In the genomic region with DNA sequence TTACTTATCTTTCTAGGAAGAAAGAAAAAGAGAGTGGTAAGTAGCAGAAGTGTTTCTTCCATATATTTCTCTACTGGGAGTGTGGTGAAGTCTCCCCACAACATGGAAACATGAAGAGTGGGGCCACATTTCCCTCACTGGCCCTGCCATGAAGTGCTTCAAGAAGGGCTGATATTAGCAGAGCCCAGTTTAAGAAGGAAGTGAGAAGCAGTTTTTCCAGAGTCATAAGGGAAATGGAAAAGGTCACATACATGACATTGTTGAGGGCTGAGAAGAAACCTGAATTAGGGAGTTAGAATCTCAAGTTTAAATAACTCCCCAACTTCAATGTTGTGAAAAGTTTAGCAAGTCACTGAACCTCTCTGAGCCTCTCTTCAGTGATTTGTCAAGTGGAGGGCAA, we compare ENCODE assay signal across 27 cellular contexts.
A peak's percentile ranks its signal among the peaks of the same experiment; 100 is the strongest.
DNase-seq lines count a peak whose midpoint lies in the region; ATAC-seq, FAIRE-seq and TF ChIP-seq lines count a peak whose summit lies in the region.
"Had no signal": no experiment of that assay in that cellular context is flagged by ENCODE, and none has a peak within 500 bp of the region (broad histone marks: within the 10 kb centered on the region; RNA-seq: fewer than 3 reads in every experiment).

No MANE protein-coding gene starts in this region.

- no peak for TF ChIP-seq CTCF in K562 (IDR thresholded peaks at IDR 0.05 in 2 of 3, conservative IDR thresholded peaks at IDR 0.05 in 1 of 3; ENCODE audit: insufficient read depth in 2 of 3, low read depth in 1 of 3, low read length in 3 of 3)

- no peaks in the 10 kb centered on the region for H4K20me1 ChIP-seq in K562 (replicated peaks; ENCODE audit: control insufficient read depth, insufficient read depth, low read length)

- H3K4me1 ChIP-seq in K562 (replicated peaks in 1 of 2; ENCODE audit: control insufficient read depth in 2 of 2, insufficient read depth in 2 of 2, low read length in 2 of 2), result no peaks in the 10 kb centered on the region
- H3K4me1 ChIP-seq: A549, HAP-1 had no signal

- H3K36me3 Mint-ChIP-seq in activated naive CD8-positive, alpha-beta T cell, result no peaks in the 10 kb centered on the region
- no peaks in the 10 kb centered on the region for H3K36me3 Mint-ChIP-seq in activated naive CD8-positive, alpha-beta T cell treated with anti-CD3 and anti-CD28 coated beads for 36 hours
- peaks cover 5% of the 10 kb centered on the region for H3K36me3 Mint-ChIP-seq in stimulated activated naive CD8-positive, alpha-beta T cell treated with anti-CD3 and anti-CD28 coated beads, Interleukin-15, Interleukin-2, amounts not matched to agents 100 ng/mL and 50 ng/mL, for 24 hours (ENCODE audit: low read depth)
- H3K36me3 Mint-ChIP-seq: CD8-positive, alpha-beta T cell had no signal

- no peaks in the 10 kb centered on the region for H3K27me3 Mint-ChIP-seq in activated naive CD8-positive, alpha-beta T cell
- H3K27me3 Mint-ChIP-seq in activated naive CD8-positive, alpha-beta T cell treated with anti-CD3 and anti-CD28 coated beads for 36 hours, result peaks cover 20% of the 10 kb centered on the region
- peaks cover 6% of the 10 kb centered on the region for H3K27me3 Mint-ChIP-seq in stimulated activated naive CD8-positive, alpha-beta T cell treated with anti-CD3 and anti-CD28 coated beads, Interleukin-15, Interleukin-2, amounts not matched to agents 100 ng/mL and 50 ng/mL, for 24 hours

- no peak overlapping the region for H2AFZ ChIP-seq in K562 (ENCODE audit: low read depth, low read length)

- DNase-seq in activated naive CD8-positive, alpha-beta T cell treated with anti-CD3 and anti-CD28 coated beads for 36 hours, result no peak
- DNase-seq in MV-4-11 (lab: John Stamatoyannopoulos, UW) (peak; percentile 35), K562 (ENCODE audit: extremely low read depth in 1 of 4, low spot score in 3 of 4) (no peak), Kasumi-1 (lab: John Stamatoyannopoulos, UW) (no peak), NCI-H2227 (lab: John Stamatoyannopoulos, UW; ENCODE audit: unreplicated experiment) (no peak)
- DNase-seq: AML-193; C1 segment of cervical spinal cord; Caco-2; CD8-positive, alpha-beta T cell; GOT3; HFFc6; NCI-H1105 treated with DMSO at 0.1 percent for 48 hours; NCI-H146; NCI-H1930; NCI-H2107; NCI-H446; NCI-H524 treated with DMSO at 0.1 percent for 48 hours; NCI-H774; SIG-M5; SK-N-SH had no signal

- no peak overlapping the region for H3K4me3 ChIP-seq in K562
- H3K4me3 ChIP-seq: A549, HAP-1 had no signal

- no peaks in the 10 kb centered on the region for H3K9me1 ChIP-seq in K562 (ENCODE audit: control insufficient read depth, insufficient read depth, low read length)

- no peaks in the 10 kb centered on the region for H3K36me3 ChIP-seq in K562 (ENCODE audit: control insufficient read depth, insufficient read depth, low read length)
- H3K36me3 ChIP-seq: HAP-1 had no signal

- H3K9me3 Mint-ChIP-seq in activated naive CD8-positive, alpha-beta T cell (ENCODE audit: low read depth), result no peaks in the 10 kb centered on the region
- H3K9me3 Mint-ChIP-seq in activated naive CD8-positive, alpha-beta T cell treated with anti-CD3 and anti-CD28 coated beads for 36 hours, result peaks cover 1% of the 10 kb centered on the region
- H3K9me3 Mint-ChIP-seq in stimulated activated naive CD8-positive, alpha-beta T cell treated with anti-CD3 and anti-CD28 coated beads, Interleukin-15, Interleukin-2, amounts not matched to agents 100 ng/mL and 50 ng/mL, for 24 hours, result peaks cover 13% of the 10 kb centered on the region
- H3K9me3 Mint-ChIP-seq: CD8-positive, alpha-beta T cell; HFFc6 had no signal

- no peak overlapping the region for H3K27ac ChIP-seq in K562 (ENCODE audit: extremely low read depth, low read depth, low read length)
- H3K27ac ChIP-seq: A549, KMS-11 had no signal

- TF ChIP-seq RAD21 in K562 (CRISPR knock-in tag; conservative IDR thresholded peaks at IDR 0.05 in 1 of 2, IDR thresholded peaks at IDR 0.05 in 1 of 2), result no peak

- TF ChIP-seq POLR2A in K562 (conservative IDR thresholded peaks at IDR 0.05), result no peak

- BruUV-seq in K562 (replicated peaks; lab: Mats Ljungman, UMichigan), result no TSS peak

- H3K27me3 ChIP-seq in K562 (ENCODE audit: control insufficient read depth in 2 of 2, insufficient read depth in 2 of 2, low read length in 2 of 2), result peaks cover 2 to 13% of the 10 kb centered on the region in 2 experiments; a peak in 4 of 5 replicates

- TF ChIP-seq EP300 in K562 (IDR thresholded peaks at IDR 0.05; ENCODE audit: low read length), result no peak

- no peak overlapping the region for H3K9ac ChIP-seq in K562 (ENCODE audit: insufficient read depth in 1 of 2, low read depth in 2 of 2, low read length in 2 of 2)
- H3K9ac ChIP-seq: KMS-11, SK-N-SH had no signal

- intact Hi-C loops in K562 (cut with micrococcal nuclease), result no loop called here

- H3K4me3 Mint-ChIP-seq in activated naive CD8-positive, alpha-beta T cell, result no peak overlapping the region
- H3K4me3 Mint-ChIP-seq in activated naive CD8-positive, alpha-beta T cell treated with anti-CD3 and anti-CD28 coated beads for 36 hours, result no peak overlapping the region
- no peak overlapping the region for H3K4me3 Mint-ChIP-seq in stimulated activated naive CD8-positive, alpha-beta T cell treated with anti-CD3 and anti-CD28 coated beads, Interleukin-15, Interleukin-2, amounts not matched to agents 100 ng/mL and 50 ng/mL, for 24 hours
- H3K4me3 Mint-ChIP-seq: CD8-positive, alpha-beta T cell; HFFc6 had no signal

- no peak overlapping the region for H3K4me2 ChIP-seq in K562 (ENCODE audit: insufficient read depth, low read length)
- H3K4me2 ChIP-seq: A549, KMS-11, SK-N-SH had no signal

- peak overlapping the region; percentile 56 for H3K27ac Mint-ChIP-seq in activated naive CD8-positive, alpha-beta T cell
- no peak overlapping the region for H3K27ac Mint-ChIP-seq in activated naive CD8-positive, alpha-beta T cell treated with anti-CD3 and anti-CD28 coated beads for 36 hours
- H3K27ac Mint-ChIP-seq in stimulated activated naive CD8-positive, alpha-beta T cell treated with anti-CD3 and anti-CD28 coated beads, Interleukin-15, Interleukin-2, amounts not matched to agents 100 ng/mL and 50 ng/mL, for 24 hours, result peak overlapping the region; percentile 66
- H3K27ac Mint-ChIP-seq: CD8-positive, alpha-beta T cell; HFFc6 had no signal

- CTCF ChIA-PET in K562 (lab: Yijun Ruan, JAX; ENCODE audit: low intra/inter-chr PET ratio), result no interaction called here

- no peak for ATAC-seq in K562
- ATAC-seq: A549; CD8-positive, alpha-beta T cell had no signal

- no peaks in the 10 kb centered on the region for H3K79me2 ChIP-seq in K562 (ENCODE audit: control insufficient read depth, insufficient read depth, low read length)

- peaks cover 28% of the 10 kb centered on the region for H3K4me1 Mint-ChIP-seq in activated naive CD8-positive, alpha-beta T cell (ENCODE audit: low read depth)
- H3K4me1 Mint-ChIP-seq in activated naive CD8-positive, alpha-beta T cell treated with anti-CD3 and anti-CD28 coated beads for 36 hours, result peaks cover 12% of the 10 kb centered on the region
- H3K4me1 Mint-ChIP-seq in stimulated activated naive CD8-positive, alpha-beta T cell treated with anti-CD3 and anti-CD28 coated beads, Interleukin-15, Interleukin-2, amounts not matched to agents 100 ng/mL and 50 ng/mL, for 24 hours (ENCODE audit: low read depth), result peaks cover 63% of the 10 kb centered on the region

- in situ Hi-C loops in K562 (cut with MboI), result no loop called here

- no peak for FAIRE-seq in K562 (lab: Jason Lieb, UNC)
- FAIRE-seq: A549, G401.6, RCC 7860 had no signal

- POLR2A ChIA-PET in K562 (lab: Yijun Ruan, JAX), result no interaction called here

- H3K9me3 ChIP-seq in K562 (replicated peaks; ENCODE audit: control insufficient read depth, insufficient read depth, low read depth, low read length), result no peaks in the 10 kb centered on the region
- H3K9me3 ChIP-seq: A549, Caco-2, HAP-1, SK-N-SH had no signal

TF ChIP-seq in K562, 482 proteins besides CTCF, POLR2A, EP300 and RAD21:
- TF ChIP-seq ZNF408 (CRISPR knock-in tag; IDR thresholded peaks at IDR 0.05; ENCODE audit: low read depth) (no peak), PBX2 (CRISPR knock-in tag; IDR thresholded peaks at IDR 0.05; ENCODE audit: low read depth) (no peak), PBX2 (tag; conservative IDR thresholded peaks at IDR 0.05; ENCODE audit: low read depth) (peak; percentile 25; the same call in 1 of the 2 replicates)
